In the genomic region with DNA sequence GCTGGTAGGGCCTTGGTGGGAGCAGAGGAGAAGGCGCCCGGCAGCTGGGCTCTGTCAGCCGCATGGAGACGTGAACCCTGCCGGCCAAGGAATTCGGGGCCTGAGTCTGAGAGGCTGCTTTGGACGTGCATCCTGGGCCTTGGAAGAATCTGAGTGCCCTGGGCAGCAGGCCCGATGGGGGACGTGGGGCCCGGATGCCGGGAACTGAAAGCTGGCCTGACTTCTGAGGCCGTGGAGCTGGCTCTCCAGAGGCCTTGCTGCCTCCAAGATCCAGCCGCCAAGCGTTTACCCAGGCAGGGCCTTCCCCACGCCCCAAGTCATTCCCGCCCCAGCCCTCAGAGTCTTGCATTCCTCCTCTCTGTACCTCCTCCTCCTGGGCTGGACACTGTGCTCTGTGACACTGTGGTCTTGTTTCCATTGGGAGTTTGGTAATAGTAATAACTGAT, we compare ENCODE assay signal across 16 cellular contexts. TPM values are rescaled to one million over a fixed set of nuclear protein-coding genes. Genes with fewer than 3 reads are reported as not detected.
DNase-seq lines count a peak whose midpoint lies in the region; ATAC-seq, FAIRE-seq and TF ChIP-seq lines count a peak whose summit lies in the region.
"Had no signal": no experiment of that assay in that cellular context is flagged by ENCODE, and none has a peak within 500 bp of the region (broad histone marks: within the 10 kb centered on the region; RNA-seq: fewer than 3 reads in every experiment).

No MANE protein-coding gene starts in this region.

- peaks cover 0 to 3% (median 0%) of the 10 kb centered on the region in 5 experiments for H3K9me3 Mint-ChIP-seq in brain
- H3K9me3 Mint-ChIP-seq: CD8-positive, alpha-beta T cell; natural killer cell treated with Interleukin-12 subunit alpha and Interleukin-12 subunit beta and Interleukin-15 and Interleukin-18, amount 100 ng/mL, for 72 hours had no signal

- 81% methylated on average over 14 of the region's 16 CpGs for WGBS in hepatocyte (ENCODE audit: low lambda C conversion rate, missing lambda C conversion rate)

- peak overlapping the region; percentile 36 for H3K27ac ChIP-seq in hepatocyte
- no peak overlapping the region for H3K27ac ChIP-seq in osteoblast (ENCODE audit: low read depth, low read length)
- H3K27ac ChIP-seq: brain microvascular endothelial cell had no signal

- peak overlapping the region in 3 of 5 experiments; percentile 40 to 78 (median 69) for H3K27ac Mint-ChIP-seq in brain
- H3K27ac Mint-ChIP-seq: CD8-positive, alpha-beta T cell; natural killer cell treated with Interleukin-12 subunit alpha and Interleukin-12 subunit beta and Interleukin-15 and Interleukin-18, amount 100 ng/mL, for 72 hours had no signal

- H3K4me3 ChIP-seq in hepatocyte: no peak overlapping the region
- H3K4me3 ChIP-seq in osteoblast (ENCODE audit: insufficient read depth, low read length): no peak overlapping the region
- H3K4me3 ChIP-seq in HAP-1: no peak overlapping the region

- ATAC-seq in GM18511 (IDR thresholded peaks at IDR 0.05; ENCODE audit: unreplicated experiment): no peak
- ATAC-seq: CD8-positive, alpha-beta T cell; natural killer cell treated with Interleukin-12 subunit alpha and Interleukin-12 subunit beta and Interleukin-15 and Interleukin-18, amount 100 ng/mL, for 72 hours; SK-N-SH treated with all-trans-retinoic acid at 6 μM for 48 hours had no signal

- no peaks in the 10 kb centered on the region for H3K36me3 ChIP-seq in hepatocyte (replicated peaks; ENCODE audit: insufficient read depth, low read depth)
- no peaks in the 10 kb centered on the region for H3K36me3 ChIP-seq in osteoblast (ENCODE audit: insufficient read depth, low read length)
- H3K36me3 ChIP-seq in HAP-1 (replicated peaks): no peaks in the 10 kb centered on the region
- H3K36me3 ChIP-seq: brain microvascular endothelial cell had no signal

- H3K9me3 ChIP-seq in hepatocyte (ENCODE audit: low read depth) (no peaks in the 10 kb centered on the region), osteoblast (ENCODE audit: low read depth, low read length) (no peaks in the 10 kb centered on the region), HAP-1 (no peaks in the 10 kb centered on the region)

- in situ Hi-C loops in HAP-1 (cut with MboI; ENCODE audit: low sequenced_read_pairs): no loop called here

- DNase-seq in hepatocyte (ENCODE audit: low spot score) (peak; percentile 32), osteoblast (ENCODE audit: insufficient read length, low spot score, missing footprints) (peak; percentile 71), ureter (ENCODE audit: low spot score) (peak; percentile 88), RCC 7860 (ENCODE audit: low spot score) (no peak), NCI-H2171 (lab: John Stamatoyannopoulos, UW) (no peak), HAP-1 (ENCODE audit: low spot score in 2 of 2) (no peak)
- DNase-seq: activated CD4-positive, CD25-positive, alpha-beta regulatory T cell treated with anti-CD3 and anti-CD28 coated beads, Interleukin-2, amount 50 U/mL, for 72 hours; activated T-cell treated with anti-CD3 and anti-CD28 coated beads, Interleukin-2, amount 50 U/mL, for 48 hours; brain microvascular endothelial cell; CD8-positive, alpha-beta T cell; KBM-7; NCI-H1694 treated with DMSO at 0.1 percent for 48 hours had no signal

- no peak for TF ChIP-seq CTCF in brain (conservative IDR thresholded peaks at IDR 0.05)
- no peak for TF ChIP-seq CTCF in hepatocyte (IDR thresholded peaks at IDR 0.05; ENCODE audit: poor library complexity)
- TF ChIP-seq CTCF in osteoblast (IDR thresholded peaks at IDR 0.05; ENCODE audit: extremely low read depth, low read depth, low read length): no peak

- H3K9me2 ChIP-seq in hepatocyte (replicated peaks; ENCODE audit: insufficient read depth): no peaks in the 10 kb centered on the region

- H3K27me3 ChIP-seq in hepatocyte (no peaks in the 10 kb centered on the region), osteoblast (ENCODE audit: insufficient read depth, low read length) (no peaks in the 10 kb centered on the region), HAP-1 (ENCODE audit: low read depth) (no peaks in the 10 kb centered on the region)
- H3K27me3 ChIP-seq: brain microvascular endothelial cell had no signal

- H3K4me2 ChIP-seq in hepatocyte (no peak overlapping the region), osteoblast (ENCODE audit: insufficient read depth, low read length) (no peak overlapping the region)

- peaks cover 32% of the 10 kb centered on the region for H3K4me1 Mint-ChIP-seq in brain

- H2AFZ ChIP-seq in hepatocyte (no peak overlapping the region), osteoblast (ENCODE audit: low read length) (peak overlapping the region; percentile 2)

- H4K20me1 ChIP-seq in hepatocyte (ENCODE audit: insufficient read depth, poor library complexity, severe bottlenecking) (no peaks in the 10 kb centered on the region), osteoblast (ENCODE audit: insufficient read depth, low read length) (no peaks in the 10 kb centered on the region)

- no peaks in the 10 kb centered on the region for H3K27me3 Mint-ChIP-seq in brain
- H3K27me3 Mint-ChIP-seq: natural killer cell treated with Interleukin-12 subunit alpha and Interleukin-12 subunit beta and Interleukin-15 and Interleukin-18, amount 100 ng/mL, for 72 hours had no signal

- no peak for FAIRE-seq in RCC 7860 (lab: Jason Lieb, UNC)

- no peak overlapping the region for H3K4me3 Mint-ChIP-seq in brain
- H3K4me3 Mint-ChIP-seq: CD8-positive, alpha-beta T cell; natural killer cell treated with Interleukin-12 subunit alpha and Interleukin-12 subunit beta and Interleukin-15 and Interleukin-18, amount 100 ng/mL, for 72 hours had no signal

- H3K79me2 ChIP-seq in hepatocyte: no peaks in the 10 kb centered on the region
- H3K79me2 ChIP-seq in osteoblast (ENCODE audit: insufficient read depth, low read length): no peaks in the 10 kb centered on the region

- H3K36me3 Mint-ChIP-seq in brain: no peaks in the 10 kb centered on the region
- H3K36me3 Mint-ChIP-seq: natural killer cell treated with Interleukin-12 subunit alpha and Interleukin-12 subunit beta and Interleukin-15 and Interleukin-18, amount 100 ng/mL, for 72 hours had no signal

- H3K4me1 ChIP-seq in hepatocyte (ENCODE audit: insufficient read depth) (peaks cover 6% of the 10 kb centered on the region), osteoblast (ENCODE audit: insufficient read depth, low read length) (no peaks in the 10 kb centered on the region), HAP-1 (no peaks in the 10 kb centered on the region)

RNA-seq across cellular contexts. Expression of a gene that starts 37.2 kb away (rescaled TPM):
- polyA plus RNA-seq in brain (ENCODE audit: insufficient read depth, low read depth, low replicate concordance): 3.0 TPM
- total RNA-seq in hepatocyte: 4.1 and 5.9 TPM in 2 replicates
- polyA plus RNA-seq in hepatocyte: 23.0 and 26.3 TPM in 2 replicates
- total RNA-seq in osteoblast: under 0.01 TPM in 2 replicates
- 27.8 TPM for total RNA-seq in ureter

Comparison
In these comparisons a context has a peak if more than half of its experiments do, and no peak if none do; other contexts are left out.
1. DNase-seq: peak in hepatocyte (single experiment), osteoblast (single experiment) and ureter (single experiment); none in RCC 7860 (single experiment), NCI-H2171 (single experiment) and HAP-1 (0 of 2).